Comparison of ENCODE assay signal across 8 cellular contexts in the genomic region with DNA sequence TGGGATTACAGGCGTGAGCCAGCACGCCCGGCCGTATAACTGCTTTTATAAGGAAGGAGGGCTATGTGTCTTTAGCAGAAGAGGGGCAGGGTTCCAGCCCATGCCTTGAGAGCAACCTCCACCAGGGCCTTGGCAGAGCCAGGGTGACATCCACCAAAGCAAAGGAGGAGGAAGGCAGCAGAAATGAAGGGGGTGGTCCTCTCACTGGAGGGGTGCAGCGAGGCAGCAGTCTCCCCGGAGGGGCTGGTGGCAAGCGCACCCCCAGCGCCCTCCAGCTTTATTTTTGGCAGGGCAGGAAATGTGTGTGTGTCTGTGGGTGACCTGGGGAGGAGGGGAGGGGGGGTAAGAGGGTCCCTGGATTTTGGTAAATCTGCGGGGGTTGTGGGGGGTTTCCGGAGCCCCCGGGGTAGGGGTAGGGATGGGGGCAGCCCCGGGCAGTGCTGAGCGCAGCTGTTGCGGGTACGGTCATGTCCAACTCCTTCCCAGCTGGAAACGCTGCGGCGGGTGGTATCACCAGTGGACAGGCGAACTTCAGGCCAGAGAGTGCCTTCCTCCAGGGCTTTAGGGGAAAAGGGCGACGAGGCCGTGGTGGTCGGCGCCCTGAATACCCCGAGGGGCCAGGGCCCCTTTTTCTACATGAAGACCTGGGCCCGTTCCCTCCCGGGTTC. TPM values are rescaled to one million over a fixed set of nuclear protein-coding genes. Genes with fewer than 3 reads are reported as not detected.
A peak's percentile ranks its signal among the peaks of the same experiment; 100 is the strongest.
DNase-seq lines count a peak whose midpoint lies in the region; ATAC-seq and TF ChIP-seq lines count a peak whose summit lies in the region.

No MANE protein-coding gene starts in this region.

- no peak overlapping the region for H3K4me2 ChIP-seq in neural progenitor cell

- H3K4me1 Mint-ChIP-seq in CD4-positive, CD25-positive, alpha-beta regulatory T cell: peaks cover 0 to 27% (median 17%) of the 10 kb centered on the region in 4 donors
- peaks cover 19% of the 10 kb centered on the region for H3K4me1 Mint-ChIP-seq in central memory CD8-positive, alpha-beta T cell
- H3K4me1 Mint-ChIP-seq in neural progenitor cell: peaks cover 17% of the 10 kb centered on the region

- no peaks in the 10 kb centered on the region for H3K36me3 ChIP-seq in CD4-positive, CD25-positive, alpha-beta regulatory T cell (ENCODE audit: control insufficient read depth, insufficient read depth, low read length)
- no peaks in the 10 kb centered on the region for H3K36me3 ChIP-seq in neural progenitor cell

- no peaks in the 10 kb centered on the region for H3K36me3 Mint-ChIP-seq in CD4-positive, CD25-positive, alpha-beta regulatory T cell
- H3K36me3 Mint-ChIP-seq in central memory CD8-positive, alpha-beta T cell (ENCODE audit: insufficient read depth): peaks cover 1% of the 10 kb centered on the region
- H3K36me3 Mint-ChIP-seq in neural progenitor cell: no peaks in the 10 kb centered on the region

- H3K9me3 Mint-ChIP-seq in CD4-positive, CD25-positive, alpha-beta regulatory T cell: no peaks in the 10 kb centered on the region
- H3K9me3 Mint-ChIP-seq in central memory CD8-positive, alpha-beta T cell: no peaks in the 10 kb centered on the region
- peaks cover 8% of the 10 kb centered on the region for H3K9me3 Mint-ChIP-seq in neural progenitor cell

- peak overlapping the region; percentile 73 for H3K4me3 ChIP-seq in CD4-positive, CD25-positive, alpha-beta regulatory T cell (ENCODE audit: low read depth, low read length)
- H3K4me3 ChIP-seq in neural progenitor cell: no peak overlapping the region

- peak in 1 of 2 donors; percentile 14 for ATAC-seq in CD4-positive, CD25-positive, alpha-beta regulatory T cell (ENCODE audit: low read depth in 2 of 2)
- peak; percentile 15 for ATAC-seq in central memory CD8-positive, alpha-beta T cell (replicated peaks; ENCODE audit: extremely low read depth, poor library complexity, severe bottlenecking)
- ATAC-seq in GM21529 (IDR thresholded peaks at IDR 0.05; ENCODE audit: unreplicated experiment) (no peak), GM21423 (IDR thresholded peaks at IDR 0.05; ENCODE audit: unreplicated experiment) (no peak)

- no peaks in the 10 kb centered on the region for H3F3A ChIP-seq in neural progenitor cell (ENCODE audit: low read depth)

- H4K20me1 ChIP-seq in neural progenitor cell (ENCODE audit: low read depth): no peaks in the 10 kb centered on the region

- H3K4me1 ChIP-seq in CD4-positive, CD25-positive, alpha-beta regulatory T cell (ENCODE audit: control insufficient read depth, insufficient read depth, low read length, poor library complexity, severe bottlenecking): peaks cover 13% of the 10 kb centered on the region
- H3K4me1 ChIP-seq in neural progenitor cell: peaks cover 7% of the 10 kb centered on the region

- H3K27ac ChIP-seq in CD4-positive, CD25-positive, alpha-beta regulatory T cell (ENCODE audit: insufficient read depth, low read length, poor library complexity, severe bottlenecking): peak overlapping the region; percentile 62
- H3K27ac ChIP-seq in neural progenitor cell: no peak overlapping the region

- no peak overlapping the region for H2AFZ ChIP-seq in neural progenitor cell (replicated peaks)

- H3K9ac ChIP-seq in neural progenitor cell: no peak overlapping the region

- H3K4me3 Mint-ChIP-seq in CD4-positive, CD25-positive, alpha-beta regulatory T cell: peak overlapping the region; percentile 77 to 91 (median 80)
- peak overlapping the region; percentile 74 for H3K4me3 Mint-ChIP-seq in central memory CD8-positive, alpha-beta T cell
- H3K4me3 Mint-ChIP-seq in neural progenitor cell: no peak overlapping the region

- DNase-seq in CD4-positive, CD25-positive, alpha-beta regulatory T cell: no peak
- DNase-seq in Kasumi-1 (lab: John Stamatoyannopoulos, UW) (peak; percentile 75 to 82), neural progenitor cell (ENCODE audit: low spot score) (no peak), DMS53 treated with DMSO at 0.1 percent for 48 hours (lab: John Stamatoyannopoulos, UW; ENCODE audit: unreplicated experiment) (no peak), HuH-7 (ENCODE audit: low spot score) (no peak)
- no peak for DNase-seq in central memory CD8-positive, alpha-beta T cell (ENCODE audit: low spot score in 2 of 2)

- H3K27me3 Mint-ChIP-seq in CD4-positive, CD25-positive, alpha-beta regulatory T cell: peaks cover 16% of the 10 kb centered on the region
- H3K27me3 Mint-ChIP-seq in central memory CD8-positive, alpha-beta T cell: peaks cover 6% of the 10 kb centered on the region
- peaks cover 3% of the 10 kb centered on the region for H3K27me3 Mint-ChIP-seq in neural progenitor cell (ENCODE audit: insufficient read depth, low read depth)

- no peaks in the 10 kb centered on the region for H3K79me2 ChIP-seq in neural progenitor cell (ENCODE audit: low read depth)

- H3K27ac Mint-ChIP-seq in CD4-positive, CD25-positive, alpha-beta regulatory T cell: peak overlapping the region; percentile 91 to 97 (median 93)
- peak overlapping the region; percentile 92 for H3K27ac Mint-ChIP-seq in central memory CD8-positive, alpha-beta T cell (ENCODE audit: low read depth)
- peak overlapping the region; percentile 34 for H3K27ac Mint-ChIP-seq in neural progenitor cell

- H3K27me3 ChIP-seq in CD4-positive, CD25-positive, alpha-beta regulatory T cell (ENCODE audit: control insufficient read depth, insufficient read depth, low read length): no peaks in the 10 kb centered on the region
- no peaks in the 10 kb centered on the region for H3K27me3 ChIP-seq in neural progenitor cell

- H3K9me3 ChIP-seq in CD4-positive, CD25-positive, alpha-beta regulatory T cell (ENCODE audit: control insufficient read depth in 2 of 2, low read length in 2 of 2): no peaks in the 10 kb centered on the region
- H3K9me3 ChIP-seq in neural progenitor cell (ENCODE audit: low read depth): no peaks in the 10 kb centered on the region

- no peak for TF ChIP-seq CTCF in neural progenitor cell (IDR thresholded peaks at IDR 0.05)

RNA-seq across cellular contexts. Expression of gene FOS, which starts 55.0 kb away (rescaled TPM):
- 1,673 TPM for total RNA-seq in CD4-positive, CD25-positive, alpha-beta regulatory T cell
- 100 to 1,000 TPM in 2 of 4 donors, 10 to 100 TPM in 2; 56.8 to 145 (median 104) TPM for polyA plus RNA-seq in CD4-positive, CD25-positive, alpha-beta regulatory T cell
- total RNA-seq in neural progenitor cell (ENCODE audit: low replicate concordance): 32.9 and 98.6 TPM in 2 replicates

Comparison
In these comparisons a context has a peak if more than half of its experiments do, and no peak if none do; other contexts are left out.
1. DNase-seq: peak in Kasumi-1 (2 of 2); none in CD4-positive, CD25-positive, alpha-beta regulatory T cell (0 of 3), central memory CD8-positive, alpha-beta T cell (0 of 2), neural progenitor cell (single experiment), DMS53 treated with DMSO at 0.1 percent for 48 hours (single experiment) and HuH-7 (single experiment).
2. H3K27ac Mint-ChIP-seq: peak in every context shown above with its lines; median percentile 93 in CD4-positive, CD25-positive, alpha-beta regulatory T cell; 92 in central memory CD8-positive, alpha-beta T cell; 34 in neural progenitor cell.
3. RNA of gene FOS, which starts 55.0 kb away (total RNA-seq): 1,673 TPM in CD4-positive, CD25-positive, alpha-beta regulatory T cell (single experiment); 32.9 to 98.6 TPM in neural progenitor cell; every median in the first group is over 10 times any median in the second.